In genomic region chr2:201413143-201413542, GRCh38 we compare ENCODE assay signal across 21 cellular contexts. TPM values are rescaled to one million over a fixed set of nuclear protein-coding genes. Genes with fewer than 3 reads are reported as not detected.
DNase-seq lines count a peak whose midpoint lies in the region; ATAC-seq, FAIRE-seq and TF ChIP-seq lines count a peak whose summit lies in the region.
"Had no signal": no experiment of that assay in that cellular context is flagged by ENCODE, and none has a peak within 500 bp of the region (broad histone marks: within the 10 kb centered on the region; RNA-seq: fewer than 3 reads in every experiment).

No MANE protein-coding gene starts in this region.

- FAIRE-seq in H54 (lab: Jason Lieb, UNC) = peak; percentile 6
- FAIRE-seq: endothelial cell of umbilical vein had no signal

- H3K27me3 ChIP-seq in thoracic aorta (replicated peaks; ENCODE audit: insufficient read depth) = no peaks in the 10 kb centered on the region
- H3K27me3 ChIP-seq: colonic mucosa, neural progenitor cell, SJCRH30 had no signal

- CTCF ChIA-PET in WTC11 (lab: Charles Lee) = no interaction called here

- no peak overlapping the region for H3K27ac Mint-ChIP-seq in WTC11
- H3K27ac Mint-ChIP-seq in effector memory CD8-positive, alpha-beta T cell = no peak overlapping the region
- H3K27ac Mint-ChIP-seq in activated naive CD8-positive, alpha-beta T cell treated with anti-CD3 and anti-CD28 coated beads, Interleukin-2, amount 50 U/mL, for 24 hours = no peak overlapping the region
- H3K27ac Mint-ChIP-seq: neural progenitor cell had no signal

- H3K36me3 Mint-ChIP-seq in WTC11 = no peaks in the 10 kb centered on the region
- H3K36me3 Mint-ChIP-seq in effector memory CD8-positive, alpha-beta T cell (ENCODE audit: insufficient read depth) = no peaks in the 10 kb centered on the region
- H3K36me3 Mint-ChIP-seq in activated naive CD8-positive, alpha-beta T cell treated with anti-CD3 and anti-CD28 coated beads, Interleukin-2, amount 50 U/mL, for 24 hours (ENCODE audit: low read depth) = peaks cover 18% of the 10 kb centered on the region

- H3K27me3 Mint-ChIP-seq in WTC11 (ENCODE audit: low read depth) = no peaks in the 10 kb centered on the region
- H3K27me3 Mint-ChIP-seq in effector memory CD8-positive, alpha-beta T cell = no peaks in the 10 kb centered on the region
- H3K27me3 Mint-ChIP-seq in activated naive CD8-positive, alpha-beta T cell treated with anti-CD3 and anti-CD28 coated beads, Interleukin-2, amount 50 U/mL, for 24 hours = no peaks in the 10 kb centered on the region
- H3K27me3 Mint-ChIP-seq: activated naive CD8-positive, alpha-beta T cell; brain had no signal

- H3K4me1 Mint-ChIP-seq in WTC11 = no peaks in the 10 kb centered on the region
- peaks cover 0 to 20% of the 10 kb centered on the region in 2 donors for H3K4me1 Mint-ChIP-seq in effector memory CD8-positive, alpha-beta T cell (ENCODE audit: low read depth in 2 of 2)
- peaks cover 15% of the 10 kb centered on the region for H3K4me1 Mint-ChIP-seq in activated naive CD8-positive, alpha-beta T cell treated with anti-CD3 and anti-CD28 coated beads, Interleukin-2, amount 50 U/mL, for 24 hours
- H3K4me1 Mint-ChIP-seq: brain, neural progenitor cell had no signal

- H3K4me1 ChIP-seq in thoracic aorta (ENCODE audit: control insufficient read depth in 1 of 2, low read depth in 2 of 2) = peaks cover 43 to 77% of the 10 kb centered on the region in 2 donors
- H3K4me1 ChIP-seq: colonic mucosa, neural progenitor cell, SJCRH30 had no signal

- intact Hi-C loops in left ventricle myocardium superior (cut with micrococcal nuclease) = no loop called here

- H3K9me3 Mint-ChIP-seq in WTC11 = no peaks in the 10 kb centered on the region
- no peaks in the 10 kb centered on the region for H3K9me3 Mint-ChIP-seq in effector memory CD8-positive, alpha-beta T cell
- H3K9me3 Mint-ChIP-seq in activated naive CD8-positive, alpha-beta T cell treated with anti-CD3 and anti-CD28 coated beads, Interleukin-2, amount 50 U/mL, for 24 hours = no peaks in the 10 kb centered on the region
- H3K9me3 Mint-ChIP-seq: brain, neural progenitor cell had no signal

- no peak for TF ChIP-seq CTCF in WTC11 (IDR thresholded peaks at IDR 0.05)
- TF ChIP-seq CTCF in thoracic aorta (IDR thresholded peaks at IDR 0.05) = no peak

- H3K9me3 ChIP-seq in thoracic aorta = no peaks in the 10 kb centered on the region
- H3K9me3 ChIP-seq: colonic mucosa, prostate gland, SJCRH30 had no signal

- peak overlapping the region; percentile 60 to 75 for H3K27ac ChIP-seq in thoracic aorta
- H3K27ac ChIP-seq: colonic mucosa, neural progenitor cell, PC-9, prostate gland, SJCRH30 had no signal

- H3K36me3 ChIP-seq in thoracic aorta = no peaks in the 10 kb centered on the region
- H3K36me3 ChIP-seq: colonic mucosa, neural progenitor cell, prostate gland, SJCRH30 had no signal

- peak; percentile 67 for ATAC-seq in WTC11
- ATAC-seq in left ventricle myocardium superior = peak; percentile 58
- ATAC-seq in thoracic aorta (ENCODE audit: insufficient number of reproducible peaks, low FRiP score, low read depth) = no peak
- ATAC-seq in effector memory CD8-positive, alpha-beta T cell (replicated peaks) = no peak
- ATAC-seq in activated naive CD8-positive, alpha-beta T cell treated with anti-CD3 and anti-CD28 coated beads, Interleukin-2, amount 50 U/mL, for 24 hours = no peak

- no peak for TF ChIP-seq POLR2A in H54 (IDR thresholded peaks at IDR 0.05; ENCODE audit: low read depth, low read length)

- H3K4me3 ChIP-seq in thoracic aorta = no peak overlapping the region
- H3K4me3 ChIP-seq: colonic mucosa, neural progenitor cell, PC-9, prostate gland, SJCRH30 had no signal

- DNase-seq in H54 (ENCODE audit: insufficient read length, low spot score) (no peak), WTC11 (ENCODE audit: low spot score) (no peak), left ventricle myocardium superior (no peak), thoracic aorta (ENCODE audit: low spot score) (no peak), NCI-H128 (lab: John Stamatoyannopoulos, UW; ENCODE audit: unreplicated experiment) (no peak)
- no peak for DNase-seq in effector memory CD8-positive, alpha-beta T cell
- DNase-seq in activated naive CD8-positive, alpha-beta T cell treated with anti-CD3 and anti-CD28 coated beads, Interleukin-2, amount 50 U/mL, for 24 hours = no peak
- DNase-seq: activated CD4-positive, CD25-positive, alpha-beta regulatory T cell; activated CD8-positive, alpha-beta memory T cell treated with anti-CD3 and anti-CD28 coated beads for 24 hours; activated T-cell treated with anti-CD3 and anti-CD28 coated beads, Interleukin-2, amount 50 U/mL, for 48 hours; colonic mucosa; COR-L47; foreskin fibroblast; PC-9; SJCRH30; stimulated activated CD4-positive, alpha-beta T cell treated with anti-CD3 and anti-CD28 coated beads, Interleukin-12 subunit alpha, Interleukin-12 subunit beta, amount 100 ng/mL, for 4 hours had no signal

- POLR2A ChIA-PET in WTC11 (lab: Charles Lee) = interaction anchor here (0.6 kb wide), 1 partner anchor 38 kb away, joined by 3 read pairs; no protein-coding TSS in a partner anchor

- H3K4me3 Mint-ChIP-seq in WTC11 = no peak overlapping the region
- H3K4me3 Mint-ChIP-seq in effector memory CD8-positive, alpha-beta T cell = no peak overlapping the region
- no peak overlapping the region for H3K4me3 Mint-ChIP-seq in activated naive CD8-positive, alpha-beta T cell treated with anti-CD3 and anti-CD28 coated beads, Interleukin-2, amount 50 U/mL, for 24 hours
- H3K4me3 Mint-ChIP-seq: activated naive CD8-positive, alpha-beta T cell; brain; neural progenitor cell had no signal

TF ChIP-seq in WTC11, 78 proteins besides CTCF, POLR2A, EP300 and RAD21 (continues in another document):
- no peak for TF ChIP-seq ETV6 (CRISPR knock-in tag; IDR thresholded peaks at IDR 0.05)
- no peak for TF ChIP-seq ZNF671 (CRISPR knock-in tag; IDR thresholded peaks at IDR 0.05)
- TF ChIP-seq SMAD4 (CRISPR knock-in tag; IDR thresholded peaks at IDR 0.05) = no peak
- no peak for TF ChIP-seq MLX (CRISPR knock-in tag; IDR thresholded peaks at IDR 0.05)
- no peak for TF ChIP-seq ZNF423 (CRISPR knock-in tag; IDR thresholded peaks at IDR 0.05)
- no peak for TF ChIP-seq SP1 (CRISPR knock-in tag; conservative IDR thresholded peaks at IDR 0.05)
- TF ChIP-seq SOX15 (CRISPR knock-in tag; IDR thresholded peaks at IDR 0.05) = no peak
- TF ChIP-seq USF1 (CRISPR knock-in tag; IDR thresholded peaks at IDR 0.05) = no peak
- TF ChIP-seq TCF7 (CRISPR knock-in tag; IDR thresholded peaks at IDR 0.05; ENCODE audit: low read depth) = no peak
- no peak for TF ChIP-seq ERG (CRISPR knock-in tag; IDR thresholded peaks at IDR 0.05)
- no peak for TF ChIP-seq NFYB (CRISPR knock-in tag; conservative IDR thresholded peaks at IDR 0.05; ENCODE audit: low read depth)
- no peak for TF ChIP-seq OVOL2 (CRISPR knock-in tag; IDR thresholded peaks at IDR 0.05; ENCODE audit: borderline replicate concordance)
- TF ChIP-seq ZBTB43 (CRISPR knock-in tag; IDR thresholded peaks at IDR 0.05) = no peak
- TF ChIP-seq E2F1 (CRISPR knock-in tag; IDR thresholded peaks at IDR 0.05) = no peak

RNA-seq across cellular contexts. Expression of gene TRAK2, which starts 38.1 kb away (rescaled TPM):
- total RNA-seq in WTC11 (2021) = 9.4 to 12.8 TPM (median 10.5 TPM) in 3 replicates
- 202 TPM for total RNA-seq in left ventricle myocardium superior
- 10 to 100 TPM; 69.3 to 88.5 TPM for total RNA-seq in thoracic aorta

RNA-seq across cellular contexts. Expression of gene STRADB, which starts 38.4 kb away (rescaled TPM):
- total RNA-seq in WTC11 (2021) = 35.4 to 37.4 TPM (median 36.7 TPM) in 3 replicates
- 81.4 TPM for total RNA-seq in left ventricle myocardium superior
- 10 to 100 TPM in 1 of 2 donors, 1 to 10 TPM in 1; 8.7 to 13.8 TPM for total RNA-seq in thoracic aorta

RNA-seq across cellular contexts. Expression of gene FLACC1, which starts 56.0 kb away (rescaled TPM):
- total RNA-seq in WTC11 (2021) = 0.17 to 0.62 TPM (median 0.23 TPM) in 3 replicates
- 5.0 TPM for total RNA-seq in left ventricle myocardium superior
- total RNA-seq in thoracic aorta = 10 to 100 TPM in 1 of 2 donors, 1 to 10 TPM in 1; 4.2 to 11.1 TPM

Comparison
In these comparisons a context has a peak if more than half of its experiments do, and no peak if none do; other contexts are left out.
1. ATAC-seq: peak in WTC11 (single experiment) and left ventricle myocardium superior (single experiment); none in thoracic aorta (single experiment), effector memory CD8-positive, alpha-beta T cell (single experiment) and activated naive CD8-positive, alpha-beta T cell treated with anti-CD3 and anti-CD28 coated beads, Interleukin-2, amount 50 U/mL, for 24 hours (single experiment).